Comparison of ENCODE assay signal across 32 cellular contexts in genomic region chr11:69524991-69525411, GRCh38. TPM values are rescaled to one million over a fixed set of nuclear protein-coding genes. Genes with fewer than 3 reads are reported as not detected.
A peak's percentile ranks its signal among the peaks of the same experiment; 100 is the strongest.
DNase-seq lines count a peak whose midpoint lies in the region; ATAC-seq and TF ChIP-seq lines count a peak whose summit lies in the region.
"Had no signal": no experiment of that assay in that cellular context is flagged by ENCODE, and none has a peak within 500 bp of the region (broad histone marks: within the 10 kb centered on the region; RNA-seq: fewer than 3 reads in every experiment).

No MANE protein-coding gene starts in this region.

- TF ChIP-seq CTCF in lower lobe of right lung (IDR thresholded peaks at IDR 0.05) (no peak), suprapubic skin (IDR thresholded peaks at IDR 0.05) (no peak)

- DNase-seq in cardiac septum (ENCODE audit: low spot score) (peak; percentile 39), Right ventricle myocardium superior (no peak), SJSA1 (ENCODE audit: low read depth in 1 of 2, low spot score in 2 of 2) (no peak), lower lobe of right lung (peak; percentile 20), suprapubic skin (ENCODE audit: low spot score in 2 of 2) (peak; percentile 56 to 57), G401 (ENCODE audit: low spot score) (no peak), NCI-H1694 treated with DMSO at 0.1 percent for 48 hours (lab: John Stamatoyannopoulos, UW) (no peak)
- DNase-seq: activated gamma-delta T cell treated with Interleukin-2 at 50 U/mL for 16 hours; AML-193; caudate nucleus; DMS 273 treated with DMSO at 0.1 percent for 48 hours; effector memory CD8-positive, alpha-beta T cell; glutamatergic neuron; GOT3; left ventricle myocardium superior; naive thymus-derived CD8-positive, alpha-beta T cell; NCI-H1417 treated with DMSO at 0.1 percent for 48 hours; NCI-H2081 treated with DMSO at 0.1 percent for 48 hours; NCI-H345; NCI-H82; RPMI8226; SK-N-SH; stimulated activated naive CD8-positive, alpha-beta T cell treated with anti-CD3 and anti-CD28 coated beads, Interleukin-15, Interleukin-2, amounts not matched to agents 100 U/mL and 50 U/mL, for 24 hours; T-helper 17 cell had no signal

- in situ Hi-C loops in G401 (cut with HindIII; ENCODE audit: low sequenced_read_pairs), result no loop called here

- H3K4me3 ChIP-seq in SJSA1, result no peak overlapping the region
- no peak overlapping the region for H3K4me3 ChIP-seq in lower lobe of right lung
- no peak overlapping the region for H3K4me3 ChIP-seq in suprapubic skin
- H3K4me3 ChIP-seq: A549, thoracic aorta had no signal

- peak overlapping the region; percentile 9 for H3K27ac ChIP-seq in SJSA1
- H3K27ac ChIP-seq in lower lobe of right lung, result no peak overlapping the region
- no peak overlapping the region for H3K27ac ChIP-seq in suprapubic skin
- H3K27ac ChIP-seq: thoracic aorta had no signal

- H3K36me3 ChIP-seq in SJSA1 (no peaks in the 10 kb centered on the region), lower lobe of right lung (no peaks in the 10 kb centered on the region), suprapubic skin (no peaks in the 10 kb centered on the region)
- H3K36me3 ChIP-seq: thoracic aorta had no signal

- TF ChIP-seq EP300 in suprapubic skin (IDR thresholded peaks at IDR 0.05), result no peak

- H3K4me1 ChIP-seq in SJSA1 (replicated peaks) (peaks cover 22% of the 10 kb centered on the region), lower lobe of right lung (no peaks in the 10 kb centered on the region), suprapubic skin (peaks cover 18% of the 10 kb centered on the region)

- intact Hi-C loops in cardiac septum (cut with DNase I), result no loop called here
- intact Hi-C loops in Right ventricle myocardium superior (cut with DNase I), result no loop called here
- intact Hi-C loops in lower lobe of right lung (cut with DNase I), result no loop called here

- 71% methylated on average over 15 of the region's 15 CpGs for WGBS in suprapubic skin

- no peak for ATAC-seq in Right ventricle myocardium superior (ENCODE audit: poor library complexity)
- ATAC-seq in lower lobe of right lung, result peak in 1 of 2 donors; percentile 12
- ATAC-seq in HG02571 (IDR thresholded peaks at IDR 0.05; ENCODE audit: unreplicated experiment), result no peak
- ATAC-seq: A549; CD8-positive, alpha-beta T cell; effector memory CD8-positive, alpha-beta T cell; left ventricle myocardium superior; naive thymus-derived CD8-positive, alpha-beta T cell; stimulated activated naive CD8-positive, alpha-beta T cell treated with anti-CD3 and anti-CD28 coated beads, Interleukin-15, Interleukin-2, amounts not matched to agents 100 U/mL and 50 U/mL, for 24 hours; T-helper 17 cell had no signal

- H3K27me3 ChIP-seq in SJSA1 (replicated peaks), result no peaks in the 10 kb centered on the region
- no peaks in the 10 kb centered on the region for H3K27me3 ChIP-seq in lower lobe of right lung (ENCODE audit: low read depth)
- H3K27me3 ChIP-seq in suprapubic skin, result no peaks in the 10 kb centered on the region

- H3K9me3 ChIP-seq in SJSA1 (replicated peaks) (no peaks in the 10 kb centered on the region), lower lobe of right lung (no peaks in the 10 kb centered on the region), suprapubic skin (no peaks in the 10 kb centered on the region)
- H3K9me3 ChIP-seq: A549, SK-N-SH, thoracic aorta had no signal

- no peak for TF ChIP-seq POLR2A in suprapubic skin (IDR thresholded peaks at IDR 0.05)

RNA-seq across cellular contexts. Expression of gene LINC01488, which starts 43.5 kb away (rescaled TPM):
- total RNA-seq in cardiac septum (0.19 TPM), Right ventricle myocardium superior (0.22 TPM), lower lobe of right lung (not detected), suprapubic skin (not detected)
- total RNA-seq in SJSA1 (2014; rRNA removed; shearing (Covaris generic)), result 0.05 TPM in 1 of 2 replicates, not detected in the other
- total RNA-seq in G401 (2014; rRNA removed; shearing (Covaris generic)), result not detected in 2 replicates
- total RNA-seq: CD8-positive, alpha-beta T cell; fibroblast of villous mesenchyme; left ventricle myocardium superior; mononuclear cell; naive thymus-derived CD8-positive, alpha-beta T cell; omental fat pad; skeletal muscle tissue; T-helper 17 cell; thoracic aorta had no signal

Comparison
In these comparisons a context has a peak if more than half of its experiments do, and no peak if none do; other contexts are left out.
1. DNase-seq: peak in cardiac septum (single experiment), lower lobe of right lung (single experiment) and suprapubic skin (2 of 2); none in Right ventricle myocardium superior (single experiment), SJSA1 (0 of 2), G401 (single experiment) and NCI-H1694 treated with DMSO at 0.1 percent for 48 hours (single experiment).